9 cellular contexts compared by ENCODE assay signal in genomic region chr1:245154429-245155185, GRCh38. TPM values are rescaled to one million over a fixed set of nuclear protein-coding genes. Genes with fewer than 3 reads are reported as not detected.
DNase-seq lines count a peak whose midpoint lies in the region; ATAC-seq and TF ChIP-seq lines count a peak whose summit lies in the region.
"Had no signal": no experiment of that assay in that cellular context is flagged by ENCODE, and none has a peak within 500 bp of the region (broad histone marks: within the 10 kb centered on the region; RNA-seq: fewer than 3 reads in every experiment).

KIF26B (plus strand) TSS chr1:245154985; CDS start chr1:245155425, 440 bp downstream.

- peaks cover 5% of the 10 kb centered on the region for H3K9me3 Mint-ChIP-seq in activated CD8-positive, alpha-beta T cell treated with anti-CD3 and anti-CD28 coated beads for 36 hours
- peaks cover 1 to 9% (median 5%) of the 10 kb centered on the region in 7 donors for H3K9me3 Mint-ChIP-seq in naive B cell

- no peak within 1 kb of the TSS for H3K27ac Mint-ChIP-seq in activated CD8-positive, alpha-beta T cell treated with anti-CD3 and anti-CD28 coated beads for 36 hours
- H3K27ac Mint-ChIP-seq in naive B cell: peak within 1 kb of the TSS in 1 of 6 donors; percentile 51

- under 1% methylated on average over 66 of the region's 81 CpGs for WGBS in esophagus muscularis mucosa
- 0 to 1% methylated on average over 7 to 73 of the region's 81 CpGs for WGBS in upper lobe of left lung, 2 donors

- H3K36me3 ChIP-seq in esophagus muscularis mucosa: no peaks in the 10 kb centered on the region
- H3K36me3 ChIP-seq in upper lobe of left lung: no peaks in the 10 kb centered on the region

- intact Hi-C loops in activated CD8-positive, alpha-beta T cell treated with anti-CD3 and anti-CD28 coated beads for 36 hours (cut with micrococcal nuclease): loop anchor here (5.0 kb wide), 1 partner anchor 848 kb away; no protein-coding TSS in a partner anchor
- intact Hi-C loops in esophagus muscularis mucosa (cut with DNase I): loop anchor here (5.0 to 10.0 kb wide), 4 partner anchors 960 to 1550 kb away; no protein-coding TSS in a partner anchor

- H3K27ac ChIP-seq in esophagus muscularis mucosa (replicated peaks in 1 of 4) (peak within 1 kb of the TSS in 1 of 4 donors; percentile 34), upper lobe of left lung (peak within 1 kb of the TSS in 1 of 4 donors; percentile 31)
- H3K27ac ChIP-seq: C4-2B had no signal

- peak within 1 kb of the TSS; percentile 68 for H3K4me3 Mint-ChIP-seq in activated CD8-positive, alpha-beta T cell treated with anti-CD3 and anti-CD28 coated beads for 36 hours
- peak within 1 kb of the TSS; percentile 89 to 96 (median 92) for H3K4me3 Mint-ChIP-seq in naive B cell

- DNase-seq in NCI-H1417 (lab: John Stamatoyannopoulos, UW) (peak; percentile 13 to 72 (median 70)), NCI-H1417 treated with DMSO at 0.1 percent for 48 hours (lab: John Stamatoyannopoulos, UW) (no peak), NB4 (ENCODE audit: low read depth) (peak; percentile 72), esophagus muscularis mucosa (ENCODE audit: extremely low spot score) (no peak), naive B cell (peak; percentile 13), upper lobe of left lung (peak in 1 of 2 donors; percentile 91)
- peak; percentile 70 for DNase-seq in activated CD8-positive, alpha-beta T cell treated with anti-CD3 and anti-CD28 coated beads for 36 hours

- TF ChIP-seq POLR2A in NB4 (IDR thresholded peaks at IDR 0.05; ENCODE audit: extremely low read depth, insufficient read length) (no peak), esophagus muscularis mucosa (IDR thresholded peaks at IDR 0.05; ENCODE audit: low read depth) (no peak), upper lobe of left lung (IDR thresholded peaks at IDR 0.05) (no peak)

- H3K9me3 ChIP-seq in esophagus muscularis mucosa: no peaks in the 10 kb centered on the region
- no peaks in the 10 kb centered on the region for H3K9me3 ChIP-seq in upper lobe of left lung

- CTCF ChIA-PET in activated CD8-positive, alpha-beta T cell treated with anti-CD3 and anti-CD28 coated beads for 36 hours (lab: Charles Lee): interaction anchor here (1.0 to 2.0 kb wide), 8 partner anchors 8 to 1337 kb away, joined by 3 to 12 read pairs (median 6); no protein-coding TSS in a partner anchor

- H3K4me3 ChIP-seq in NB4 (ENCODE audit: low read depth, low read length): peak within 1 kb of the TSS; percentile 32
- H3K4me3 ChIP-seq in esophagus muscularis mucosa: peak within 1 kb of the TSS; percentile 62 to 71 (median 66)
- peak within 1 kb of the TSS; percentile 25 to 70 (median 57) for H3K4me3 ChIP-seq in upper lobe of left lung

- TF ChIP-seq EP300 in esophagus muscularis mucosa (IDR thresholded peaks at IDR 0.05) (no peak), upper lobe of left lung (IDR thresholded peaks at IDR 0.05) (no peak)

- peaks cover 0 to 60% (median 12%) of the 10 kb centered on the region in 4 donors for H3K27me3 ChIP-seq in esophagus muscularis mucosa
- H3K27me3 ChIP-seq in upper lobe of left lung: peaks cover 0 to 31% (median 12%) of the 10 kb centered on the region in 4 donors

- POLR2A ChIA-PET in activated CD8-positive, alpha-beta T cell treated with anti-CD3 and anti-CD28 coated beads for 36 hours (lab: Charles Lee): interaction anchor here (0.6 kb wide), 1 partner anchor 58 kb away, joined by 3 read pairs; no protein-coding TSS in a partner anchor

- H3K27me3 Mint-ChIP-seq in activated CD8-positive, alpha-beta T cell treated with anti-CD3 and anti-CD28 coated beads for 36 hours: peaks cover 62% of the 10 kb centered on the region
- peaks cover 61 to 83% (median 61%) of the 10 kb centered on the region in 3 donors for H3K27me3 Mint-ChIP-seq in naive B cell

- peaks cover 18% of the 10 kb centered on the region for H3K4me1 Mint-ChIP-seq in activated CD8-positive, alpha-beta T cell treated with anti-CD3 and anti-CD28 coated beads for 36 hours (ENCODE audit: low read depth)
- H3K4me1 Mint-ChIP-seq in naive B cell: peaks cover 19 to 38% (median 28%) of the 10 kb centered on the region in 3 donors

- TF ChIP-seq CTCF in NB4 (IDR thresholded peaks at IDR 0.05; ENCODE audit: low read depth, low read length) (no peak), esophagus muscularis mucosa (IDR thresholded peaks at IDR 0.05) (no peak), upper lobe of left lung (IDR thresholded peaks at IDR 0.05) (peak in 2 of 6 experiments; percentile 4 to 16)
- no peak for TF ChIP-seq CTCF in activated CD8-positive, alpha-beta T cell treated with anti-CD3 and anti-CD28 coated beads for 36 hours (IDR thresholded peaks at IDR 0.05)

- H3K4me1 ChIP-seq in esophagus muscularis mucosa: peaks cover 38 to 43% (median 42%) of the 10 kb centered on the region in 4 donors
- H3K4me1 ChIP-seq in upper lobe of left lung: peaks cover 37 to 45% (median 41%) of the 10 kb centered on the region in 4 donors

- peak; percentile 17 for ATAC-seq in activated CD8-positive, alpha-beta T cell treated with anti-CD3 and anti-CD28 coated beads for 36 hours
- ATAC-seq in naive B cell (ENCODE audit: low read depth in 2 of 2) (no peak), upper lobe of left lung (ENCODE audit: low FRiP score in 2 of 2) (peak in 1 of 2 donors; percentile 43), HG03108 (IDR thresholded peaks at IDR 0.05; ENCODE audit: unreplicated experiment) (no peak)

- no peaks in the 10 kb centered on the region for H3K36me3 Mint-ChIP-seq in activated CD8-positive, alpha-beta T cell treated with anti-CD3 and anti-CD28 coated beads for 36 hours (ENCODE audit: low read depth)
- H3K36me3 Mint-ChIP-seq in naive B cell: no peaks in the 10 kb centered on the region

RNA-seq across cellular contexts. Expression of gene KIF26B, which starts in this region (rescaled TPM):
- under 1 TPM; 0.16 TPM for total RNA-seq in activated CD8-positive, alpha-beta T cell treated with anti-CD3 and anti-CD28 coated beads for 36 hours
- total RNA-seq in esophagus muscularis mucosa: 1 to 10 TPM in 2 of 4 donors, under 1 TPM in 2; 0.13 to 3.7 (median 1.3) TPM
- polyA plus RNA-seq in naive B cell (ENCODE audit: low read depth in 6 of 6): under 1 TPM in 2 of 6 donors, not detected in 4; 0.01 to 0.04 TPM
- 1 to 10 TPM; 1.2 to 4.3 (median 2.1) TPM for total RNA-seq in upper lobe of left lung

Comparison
In these comparisons a context has a peak if more than half of its experiments do, and no peak if none do; other contexts are left out.
1. DNase-seq: peak in NCI-H1417 (3 of 3) and NB4 (single experiment); none in NCI-H1417 treated with DMSO at 0.1 percent for 48 hours (single experiment) and esophagus muscularis mucosa (single experiment).
2. Peak in DNase-seq and ATAC-seq in activated CD8-positive, alpha-beta T cell treated with anti-CD3 and anti-CD28 coated beads for 36 hours; RNA of the gene not detected or under 1 TPM.
3. Peak in DNase-seq in naive B cell; RNA of the gene not detected or under 1 TPM.
4. Peak in every context shown above with its lines, with median percentiles within 50 percentile points of each other: H3K4me3 ChIP-seq.